In genomic region chr14:93490001-93490400, GRCh38 we compare ENCODE assay signal across 24 cellular contexts. TPM values are rescaled to one million over a fixed set of nuclear protein-coding genes. Genes with fewer than 3 reads are reported as not detected.
DNase-seq lines count a peak whose midpoint lies in the region; TF ChIP-seq lines count a peak whose summit lies in the region.
"Had no signal": no experiment of that assay in that cellular context is flagged by ENCODE, and none has a peak within 500 bp of the region (broad histone marks: within the 10 kb centered on the region; RNA-seq: fewer than 3 reads in every experiment).

No MANE protein-coding gene starts in this region.

- H3K36me3 ChIP-seq in brain microvascular endothelial cell (replicated peaks): no peaks in the 10 kb centered on the region
- no peaks in the 10 kb centered on the region for H3K36me3 ChIP-seq in uterus
- H3K36me3 ChIP-seq: BLaER1 treated with 17β-estradiol and CSF1 and Interleukin-3, amounts not matched to agents 10 nM and 100 nM had no signal

- H3K4me3 ChIP-seq in brain microvascular endothelial cell (ENCODE audit: low read depth, low read length) (no peak overlapping the region), uterus (no peak overlapping the region)
- H3K4me3 ChIP-seq: A549; BLaER1 treated with 17β-estradiol and CSF1 and Interleukin-3, amounts not matched to agents 10 nM and 100 nM had no signal

- H3K27me3 ChIP-seq in brain microvascular endothelial cell (replicated peaks) (no peaks in the 10 kb centered on the region), uterus (no peaks in the 10 kb centered on the region)
- H3K27me3 ChIP-seq: BLaER1 treated with 17β-estradiol and CSF1 and Interleukin-3, amounts not matched to agents 10 nM and 100 nM had no signal

- peaks cover 6% of the 10 kb centered on the region for H3K4me1 Mint-ChIP-seq in neural crest cell

- no peaks in the 10 kb centered on the region for H3K27me3 Mint-ChIP-seq in neural crest cell (ENCODE audit: low read depth)

- no peaks in the 10 kb centered on the region for H3K9me3 ChIP-seq in uterus
- H3K9me3 ChIP-seq: A549 had no signal

- TF ChIP-seq CTCF in neural crest cell (conservative IDR thresholded peaks at IDR 0.05) (no peak), brain microvascular endothelial cell (IDR thresholded peaks at IDR 0.05; ENCODE audit: low read depth, low read length, missing control alignments) (no peak), uterus (IDR thresholded peaks at IDR 0.05) (no peak)

- intact Hi-C loops in uterus (cut with DNase I; ENCODE audit: low total_unique reads): no loop called here

- no peak overlapping the region for H3K4me3 Mint-ChIP-seq in neural crest cell
- H3K4me3 Mint-ChIP-seq: B cell; CD4-positive, alpha-beta T cell; CD8-positive, alpha-beta T cell had no signal

- no peaks in the 10 kb centered on the region for H3K4me1 ChIP-seq in uterus
- H3K4me1 ChIP-seq: A549 had no signal

- H3K27ac ChIP-seq in brain microvascular endothelial cell (no peak overlapping the region), uterus (no peak overlapping the region)
- H3K27ac ChIP-seq: 22Rv1; A549; BLaER1 treated with 17β-estradiol and CSF1 and Interleukin-3, amounts not matched to agents 10 nM and 100 nM; C4-2B had no signal

- no peaks in the 10 kb centered on the region for H3K36me3 Mint-ChIP-seq in neural crest cell (ENCODE audit: low read depth)
- H3K36me3 Mint-ChIP-seq: CD8-positive, alpha-beta T cell had no signal

- DNase-seq in ELF-1 (ENCODE audit: low read depth, low spot score) (peak; percentile 31), ecto neural progenitor cell (ENCODE audit: low spot score) (peak; percentile 56), neural crest cell (ENCODE audit: low read depth, low spot score) (no peak), brain microvascular endothelial cell (no peak), uterus (no peak), OCI-M2 (lab: John Stamatoyannopoulos, UW; ENCODE audit: unreplicated experiment) (no peak)
- DNase-seq: AML-193; CD4-positive, alpha-beta T cell; CD8-positive, alpha-beta T cell; COR-L47; DMS 273 treated with DMSO at 0.1 percent for 48 hours; DMS153; DMS53; DMS79; DND-41; EL; GF-D8 had no signal

- peak overlapping the region; percentile 48 for H3K27ac Mint-ChIP-seq in neural crest cell (ENCODE audit: unreplicated experiment)
- H3K27ac Mint-ChIP-seq: B cell; CD4-positive, alpha-beta T cell; CD8-positive, alpha-beta T cell had no signal

- H3K9me3 Mint-ChIP-seq in neural crest cell: peaks cover 9% of the 10 kb centered on the region
- H3K9me3 Mint-ChIP-seq: CD8-positive, alpha-beta T cell had no signal

- TF ChIP-seq POLR2A in uterus (IDR thresholded peaks at IDR 0.05): no peak

- in situ Hi-C loops in brain microvascular endothelial cell (cut with HindIII; ENCODE audit: low pct_ligation_motif_present, low sequenced_read_pairs): no loop called here

RNA-seq across cellular contexts. Expression of gene UNC79, which starts 59.3 kb away (rescaled TPM):
- total RNA-seq in neural crest cell: 2.2 and 2.3 TPM in 2 replicates
- under 1 TPM in 2 of 4 donors, not detected in 2; 0.24 to 0.35 TPM for total RNA-seq in uterus
- total RNA-seq: A172; CD4-positive, alpha-beta T cell; CD8-positive, alpha-beta T cell; Daoy had no signal

Comparison
In these comparisons a context has a peak if more than half of its experiments do, and no peak if none do; other contexts are left out.
1. DNase-seq: peak in ELF-1 (single experiment) and ecto neural progenitor cell (single experiment); none in neural crest cell (single experiment), brain microvascular endothelial cell (single experiment), uterus (0 of 2) and OCI-M2 (single experiment).